ENCODE assay signal across 24 cellular contexts in the genomic region with DNA sequence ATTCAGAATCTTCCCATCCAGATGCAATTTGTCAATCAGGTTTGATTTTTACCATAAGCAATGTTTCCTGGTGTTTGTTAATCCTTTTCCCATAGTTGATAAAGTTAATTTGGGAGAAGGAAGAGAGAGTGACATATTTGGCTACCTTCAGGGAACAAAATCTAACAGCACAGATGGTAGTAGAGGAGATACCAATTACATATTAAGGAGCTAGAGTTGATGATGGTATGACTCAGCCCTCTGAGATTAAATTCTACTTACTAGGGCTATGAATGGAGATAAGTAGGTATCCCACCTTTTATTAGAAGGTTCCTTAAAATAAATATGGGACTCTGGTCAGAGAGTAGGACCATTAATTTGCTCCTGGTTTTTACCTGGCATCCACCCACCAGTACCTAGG.
"Had no signal": no experiment of that assay in that cellular context is flagged by ENCODE, and none has a peak within 500 bp of the region (broad histone marks: within the 10 kb centered on the region; RNA-seq: fewer than 3 reads in every experiment).

No MANE protein-coding gene starts in this region.

- H3K4me1 ChIP-seq: esophagus squamous epithelium, gastrocnemius medialis, heart right ventricle, left lung, lower lobe of right lung had no signal

- DNase-seq: dermis blood vessel endothelial cell; dorsolateral prefrontal cortex; effector CD4-positive, alpha-beta T cell; effector memory CD8-positive, alpha-beta T cell; endodermal cell; erythroblast; esophagus squamous epithelium; foreskin fibroblast; foreskin melanocyte; gastrocnemius medialis; glutamatergic neuron; head of caudate nucleus; heart right ventricle; hippocampal formation; left cardiac atrium; left lung; left ventricle myocardium superior; lower lobe of right lung; mesenchymal stem cell; mucosa of descending colon; naive B cell; naive thymus-derived CD8-positive, alpha-beta T cell had no signal

- H3K27me3 ChIP-seq: dorsolateral prefrontal cortex, esophagus squamous epithelium, gastrocnemius medialis, heart right ventricle, left lung had no signal

- H3K27ac ChIP-seq: coronary artery, epithelial cell of prostate, esophagus squamous epithelium, gastrocnemius medialis, heart right ventricle, left lung, lower lobe of right lung had no signal

- H3K4me3 ChIP-seq: coronary artery, dorsolateral prefrontal cortex, esophagus squamous epithelium, gastrocnemius medialis, heart right ventricle, left lung, lower lobe of right lung, mucosa of descending colon had no signal

- H3K36me3 ChIP-seq: gastrocnemius medialis, left lung, lower lobe of right lung had no signal
